Comparison of ENCODE assay signal across 25 cellular contexts in the genomic region with DNA sequence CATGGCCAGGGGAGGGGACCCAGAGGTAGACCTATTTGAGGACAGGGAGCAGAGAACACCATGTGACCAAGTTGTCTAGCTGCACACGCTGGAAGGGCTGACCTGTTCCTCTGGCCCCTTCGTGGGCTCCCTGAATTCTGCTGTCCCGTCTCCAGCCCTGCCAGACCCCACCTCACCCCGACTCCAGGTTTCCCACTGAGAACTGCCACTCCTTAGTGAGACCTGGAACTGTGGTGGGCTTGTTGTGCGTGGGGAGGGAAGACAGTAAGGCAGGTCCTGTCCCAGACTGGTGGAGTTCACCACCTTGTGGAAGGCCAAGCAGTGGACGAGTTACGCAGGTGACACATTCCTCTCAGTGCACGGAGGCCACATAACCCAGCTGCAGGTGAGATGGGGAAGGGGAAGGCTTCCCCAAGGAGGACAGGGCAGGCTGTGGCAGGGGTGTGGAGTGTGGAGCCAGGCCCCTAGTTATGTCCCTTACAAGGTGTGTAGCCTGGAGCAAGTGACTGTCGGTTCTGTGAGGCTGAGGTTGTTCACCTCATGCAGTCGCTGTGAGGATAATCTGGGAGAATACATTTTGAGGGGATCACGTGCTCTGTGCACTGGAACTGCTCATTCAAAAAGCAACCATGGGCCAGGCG. TPM values are rescaled to one million over a fixed set of nuclear protein-coding genes. Genes with fewer than 3 reads are reported as not detected.
DNase-seq lines count a peak whose midpoint lies in the region; ATAC-seq, FAIRE-seq and TF ChIP-seq lines count a peak whose summit lies in the region.
"Had no signal": no experiment of that assay in that cellular context is flagged by ENCODE, and none has a peak within 500 bp of the region (broad histone marks: within the 10 kb centered on the region; RNA-seq: fewer than 3 reads in every experiment).

No MANE protein-coding gene starts in this region.

- H3K27ac Mint-ChIP-seq in activated T-helper 17 cell treated with anti-CD3 and anti-CD28 coated beads, Interleukin-2, amount 50 U/mL, for 72 hours: no peak overlapping the region
- H3K27ac Mint-ChIP-seq: CD8-positive, alpha-beta memory T cell had no signal

- no peak overlapping the region for H3K27ac ChIP-seq in kidney (ENCODE audit: low read depth in 2 of 2, low read length in 2 of 2)
- H3K27ac ChIP-seq: 22Rv1, SJCRH30 had no signal

- H3K9me3 Mint-ChIP-seq in activated T-helper 17 cell treated with anti-CD3 and anti-CD28 coated beads, Interleukin-2, amount 50 U/mL, for 72 hours: no peaks in the 10 kb centered on the region
- H3K9me3 Mint-ChIP-seq: CD14-positive monocyte; CD8-positive, alpha-beta memory T cell had no signal

- no peak overlapping the region for H3K4me3 Mint-ChIP-seq in activated T-helper 17 cell treated with anti-CD3 and anti-CD28 coated beads, Interleukin-2, amount 50 U/mL, for 72 hours
- H3K4me3 Mint-ChIP-seq: CD14-positive monocyte; CD8-positive, alpha-beta memory T cell had no signal

- peaks cover 0 to under 1% of the 10 kb centered on the region in 2 donors for H3K4me1 ChIP-seq in kidney (ENCODE audit: control insufficient read depth in 1 of 2, insufficient read depth in 1 of 2, low read depth in 1 of 2, low read length in 2 of 2)
- H3K4me1 ChIP-seq: BE2C had no signal

- no peak for TF ChIP-seq CTCF in kidney (IDR thresholded peaks at IDR 0.05; ENCODE audit: borderline replicate concordance, extremely low read depth, insufficient read depth)

- ATAC-seq in activated T-helper 17 cell treated with anti-CD3 and anti-CD28 coated beads, Interleukin-2, amount 50 U/mL, for 72 hours (replicated peaks): no peak

- H3K4me1 Mint-ChIP-seq in activated T-helper 17 cell treated with anti-CD3 and anti-CD28 coated beads, Interleukin-2, amount 50 U/mL, for 72 hours: no peaks in the 10 kb centered on the region
- H3K4me1 Mint-ChIP-seq: CD14-positive monocyte had no signal

- H3K9ac ChIP-seq in kidney (ENCODE audit: low read length in 2 of 2): no peak overlapping the region

- H3K4me3 ChIP-seq in kidney (ENCODE audit: low read length in 2 of 2): no peak overlapping the region
- H3K4me3 ChIP-seq: MG63, SJCRH30 had no signal

- no peaks in the 10 kb centered on the region for H3K27me3 Mint-ChIP-seq in activated T-helper 17 cell treated with anti-CD3 and anti-CD28 coated beads, Interleukin-2, amount 50 U/mL, for 72 hours
- H3K27me3 Mint-ChIP-seq: CD8-positive, alpha-beta memory T cell had no signal

- no peaks in the 10 kb centered on the region for H3K36me3 Mint-ChIP-seq in activated T-helper 17 cell treated with anti-CD3 and anti-CD28 coated beads, Interleukin-2, amount 50 U/mL, for 72 hours (ENCODE audit: low read depth)
- H3K36me3 Mint-ChIP-seq: CD14-positive monocyte; CD8-positive, alpha-beta memory T cell had no signal

- no peaks in the 10 kb centered on the region for H3K36me3 ChIP-seq in kidney (ENCODE audit: control insufficient read depth in 1 of 2, insufficient read depth in 2 of 2, low read length in 2 of 2)
- H3K36me3 ChIP-seq: BE2C, MG63, SJCRH30 had no signal

- intact Hi-C loops in kidney (cut with DNase I): no loop called here

- FAIRE-seq in HTR-8/SVneo (lab: Jason Lieb, UNC): peak; percentile 59
- FAIRE-seq in kidney (lab: Jason Lieb, UNC): no peak
- FAIRE-seq: GM19239, H1 had no signal

- DNase-seq in activated CD8-positive, alpha-beta memory T cell treated with anti-CD3 and anti-CD28 coated beads, Interleukin-2, amount 50 U/mL, for 48 hours: peak; percentile 23
- DNase-seq in activated CD8-positive, alpha-beta memory T cell treated with anti-CD3 and anti-CD28 coated beads, Interleukin-2, amount 50 U/mL, for 4 hours: no peak
- DNase-seq in HTR-8/SVneo (ENCODE audit: insufficient read length, low spot score) (no peak), kidney (peak; percentile 37), cortex of kidney (lab: John Stamatoyannopoulos, UW) (no peak), HUDEP-2 (lab: John Stamatoyannopoulos, UW; ENCODE audit: unreplicated experiment in 76 of 76) (no peak)
- DNase-seq in stimulated activated CD8-positive, alpha-beta memory T cell treated with anti-CD3 and anti-CD28 coated beads, Interleukin-4, amount 100 ng/mL, for 48 hours: peak; percentile 18
- DNase-seq: BE2C; CD8-positive, alpha-beta memory T cell; DMS153; DND-41; KBM-7; MG63; NCI-H1105 treated with DMSO at 0.1 percent for 48 hours; NCI-H146; NCI-H1930; NCI-H2107; NCI-H524 treated with DMSO at 0.1 percent for 48 hours; NCI-H774; SJCRH30 had no signal

- H3K9me3 ChIP-seq in kidney (ENCODE audit: control insufficient read depth in 1 of 2, low read length in 2 of 2): no peaks in the 10 kb centered on the region
- H3K9me3 ChIP-seq: BE2C, MG63 had no signal

RNA-seq across cellular contexts. Expression of gene USP22, which starts 54.7 kb away (rescaled TPM):
- 176 TPM for total RNA-seq in kidney
- 47.8 TPM for polyA plus RNA-seq in kidney (ENCODE audit: insufficient read depth, low read depth, low replicate concordance)
- total RNA-seq in activated T-helper 17 cell treated with anti-CD3 and anti-CD28 coated beads, Interleukin-2, amount 50 U/mL, for 72 hours: 100 to 1,000 TPM; 136 to 143 TPM

Comparison
In these comparisons a context has a peak if more than half of its experiments do, and no peak if none do; other contexts are left out.
1. DNase-seq: peak in activated CD8-positive, alpha-beta memory T cell treated with anti-CD3 and anti-CD28 coated beads, Interleukin-2, amount 50 U/mL, for 48 hours (single experiment), kidney (single experiment) and stimulated activated CD8-positive, alpha-beta memory T cell treated with anti-CD3 and anti-CD28 coated beads, Interleukin-4, amount 100 ng/mL, for 48 hours (single experiment); none in activated CD8-positive, alpha-beta memory T cell treated with anti-CD3 and anti-CD28 coated beads, Interleukin-2, amount 50 U/mL, for 4 hours (single experiment), HTR-8/SVneo (single experiment), cortex of kidney (single experiment) and HUDEP-2 (0 of 76).